8 cellular contexts compared by ENCODE assay signal in genomic region chr5:32710335-32710858, GRCh38. TPM values are rescaled to one million over a fixed set of nuclear protein-coding genes. Genes with fewer than 3 reads are reported as not detected.
DNase-seq lines count a peak whose midpoint lies in the region; ATAC-seq lines count a peak whose summit lies in the region.

No MANE protein-coding gene starts in this region.

- H3K36me3 Mint-ChIP-seq in immature natural killer cell: no peaks in the 10 kb centered on the region
- H3K36me3 Mint-ChIP-seq in stimulated activated memory B cell treated with anti-CD40 and anti-IgM and Interleukin-4, amounts not matched to agents 10 μg/mL and 1 μg/mL and 100 μg/mL, for 72 hours: no peaks in the 10 kb centered on the region

- peaks cover 39 to 49% of the 10 kb centered on the region in 2 donors for H3K4me1 Mint-ChIP-seq in immature natural killer cell
- peaks cover 33% of the 10 kb centered on the region for H3K4me1 Mint-ChIP-seq in stimulated activated memory B cell treated with anti-CD40 and anti-IgM and Interleukin-4, amounts not matched to agents 10 μg/mL and 1 μg/mL and 100 μg/mL, for 72 hours

- peaks cover 16 to 32% (median 29%) of the 10 kb centered on the region in 3 donors for H3K27me3 Mint-ChIP-seq in immature natural killer cell (ENCODE audit: low read depth in 3 of 3)
- H3K27me3 Mint-ChIP-seq in stimulated activated memory B cell treated with anti-CD40 and anti-IgM and Interleukin-4, amounts not matched to agents 10 μg/mL and 1 μg/mL and 100 μg/mL, for 72 hours: peaks cover 60% of the 10 kb centered on the region

- H3K27ac ChIP-seq in SJCRH30: no peak overlapping the region

- no peak overlapping the region for H3K27ac Mint-ChIP-seq in immature natural killer cell
- no peak overlapping the region for H3K27ac Mint-ChIP-seq in stimulated activated memory B cell treated with anti-CD40 and anti-IgM and Interleukin-4, amounts not matched to agents 10 μg/mL and 1 μg/mL and 100 μg/mL, for 72 hours

- H3K4me1 ChIP-seq in SJCRH30: no peaks in the 10 kb centered on the region

- H3K4me3 ChIP-seq in SJCRH30: no peak overlapping the region

- no peaks in the 10 kb centered on the region for H3K36me3 ChIP-seq in SJCRH30

- no peaks in the 10 kb centered on the region for H3K9me3 ChIP-seq in SJCRH30 (replicated peaks)

- peak overlapping the region; percentile 59 to 91 (median 82) for H3K4me3 Mint-ChIP-seq in immature natural killer cell
- H3K4me3 Mint-ChIP-seq in stimulated activated memory B cell treated with anti-CD40 and anti-IgM and Interleukin-4, amounts not matched to agents 10 μg/mL and 1 μg/mL and 100 μg/mL, for 72 hours: peak overlapping the region; percentile 71

- no peak for ATAC-seq in stimulated activated memory B cell treated with anti-CD40 and anti-IgM and Interleukin-4, amounts not matched to agents 10 μg/mL and 1 μg/mL and 100 μg/mL, for 72 hours
- no peak for ATAC-seq in HG03520 (IDR thresholded peaks at IDR 0.05; ENCODE audit: unreplicated experiment)

- peaks cover 0 to 4% (median 0%) of the 10 kb centered on the region in 6 donors for H3K9me3 Mint-ChIP-seq in immature natural killer cell
- H3K9me3 Mint-ChIP-seq in stimulated activated memory B cell treated with anti-CD40 and anti-IgM and Interleukin-4, amounts not matched to agents 10 μg/mL and 1 μg/mL and 100 μg/mL, for 72 hours: no peaks in the 10 kb centered on the region

- H3K27me3 ChIP-seq in SJCRH30: no peaks in the 10 kb centered on the region

- DNase-seq in D341Med (ENCODE audit: low spot score) (peak; percentile 57), HUDEP-2 (lab: John Stamatoyannopoulos, UW; ENCODE audit: unreplicated experiment in 76 of 76) (peak in 39 of 76 experiments; percentile 3 to 74 (median 35)), amniotic stem cell (lab: John Stamatoyannopoulos, UW) (peak; percentile 5), immature natural killer cell (no peak), SJCRH30 (no peak), NCI-H2029 treated with DMSO at 0.1 percent for 48 hours (lab: John Stamatoyannopoulos, UW) (no peak)

RNA-seq across cellular contexts. Expression of gene NPR3, which starts 0.7 kb away (rescaled TPM):
- polyA plus RNA-seq in immature natural killer cell: under 1 TPM in 1 of 3 donors, not detected in 2; 0.04 TPM
- total RNA-seq in SJCRH30 (2014; rRNA removed; shearing (Covaris generic)): 0.23 and 0.24 TPM in 2 replicates

Comparison
In these comparisons a context has a peak if more than half of its experiments do, and no peak if none do; other contexts are left out.
1. DNase-seq: peak in D341Med (single experiment), HUDEP-2 (39 of 76) and amniotic stem cell (single experiment); none in immature natural killer cell (0 of 3), SJCRH30 (0 of 2) and NCI-H2029 treated with DMSO at 0.1 percent for 48 hours (single experiment).